ENCODE assay signal across 15 cellular contexts in the genomic region with DNA sequence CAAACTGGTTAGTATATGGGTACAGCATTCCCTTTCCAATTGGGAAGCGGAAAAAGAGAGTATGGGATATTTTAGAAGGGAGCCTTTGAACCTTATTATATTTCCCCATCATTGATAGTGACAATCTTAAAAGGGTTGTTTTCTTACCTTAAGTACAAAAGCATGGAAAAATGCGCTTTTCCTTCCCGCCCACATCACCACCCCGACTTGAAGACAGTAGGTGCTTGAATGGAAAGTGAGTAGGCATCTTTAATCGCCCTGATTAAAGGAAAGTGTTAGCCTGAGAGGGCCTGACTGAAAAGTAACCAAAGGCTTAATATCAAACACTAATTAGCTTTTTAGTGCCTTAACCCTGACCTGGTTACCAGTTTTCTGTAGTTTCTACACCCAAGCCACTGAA. TPM values are rescaled to one million over a fixed set of nuclear protein-coding genes. Genes with fewer than 3 reads are reported as not detected.
DNase-seq lines count a peak whose midpoint lies in the region; ATAC-seq, FAIRE-seq and TF ChIP-seq lines count a peak whose summit lies in the region.
"Had no signal": no experiment of that assay in that cellular context is flagged by ENCODE, and none has a peak within 500 bp of the region (broad histone marks: within the 10 kb centered on the region; RNA-seq: fewer than 3 reads in every experiment).

No MANE protein-coding gene starts in this region.

- peaks cover 9% of the 10 kb centered on the region for H3K4me1 Mint-ChIP-seq in activated CD4-positive, alpha-beta T cell treated with anti-CD3 and anti-CD28 coated beads, Interleukin-2, amount 10 ng/mL, durations not matched to agents 24 days and 14 days
- H3K4me1 Mint-ChIP-seq in activated naive CD4-positive, alpha-beta T cell treated with anti-CD3 and anti-CD28 coated beads for 36 hours (ENCODE audit: low read depth): peaks cover 16% of the 10 kb centered on the region
- peaks cover 9% of the 10 kb centered on the region for H3K4me1 Mint-ChIP-seq in CD8-positive, alpha-beta T cell (ENCODE audit: low read depth)
- H3K4me1 Mint-ChIP-seq in naive thymus-derived CD4-positive, alpha-beta T cell: peaks cover 0 to 19% (median 13%) of the 10 kb centered on the region in 7 donors

- no peak for TF ChIP-seq CTCF in CD8-positive, alpha-beta T cell (IDR thresholded peaks at IDR 0.05)
- TF ChIP-seq CTCF in pancreas (IDR thresholded peaks at IDR 0.05): no peak

- CTCF ChIA-PET in activated naive CD4-positive, alpha-beta T cell treated with anti-CD3 and anti-CD28 coated beads for 36 hours (lab: Charles Lee): interaction anchor here (0.8 kb wide), 1 partner anchor 239 kb away, joined by 5 read pairs; no protein-coding TSS in a partner anchor
- CTCF ChIA-PET in CD8-positive, alpha-beta T cell (lab: Charles Lee): interaction anchor here (0.7 kb wide), 1 partner anchor 432 kb away, joined by 3 read pairs; no protein-coding TSS in a partner anchor
- CTCF ChIA-PET in naive thymus-derived CD4-positive, alpha-beta T cell (lab: Charles Lee): no interaction called here

- 96 to 97% methylated on average over 5 of the region's 5 CpGs for WGBS in pancreas, 2 donors

- FAIRE-seq in pancreas (lab: Jason Lieb, UNC): no peak
- FAIRE-seq: HTR-8/SVneo had no signal

- H3K4me3 Mint-ChIP-seq in activated CD4-positive, alpha-beta T cell treated with anti-CD3 and anti-CD28 coated beads, Interleukin-2, amount 10 ng/mL, durations not matched to agents 24 days and 14 days: no peak overlapping the region
- H3K4me3 Mint-ChIP-seq in activated naive CD4-positive, alpha-beta T cell treated with anti-CD3 and anti-CD28 coated beads for 36 hours: no peak overlapping the region
- no peak overlapping the region for H3K4me3 Mint-ChIP-seq in CD8-positive, alpha-beta T cell
- H3K4me3 Mint-ChIP-seq in naive thymus-derived CD4-positive, alpha-beta T cell: no peak overlapping the region
- H3K4me3 Mint-ChIP-seq: CD4-positive, CD25-positive, alpha-beta regulatory T cell had no signal

- no peaks in the 10 kb centered on the region for H3K27me3 ChIP-seq in CD8-positive, alpha-beta T cell (ENCODE audit: insufficient read depth, low read length)
- no peaks in the 10 kb centered on the region for H3K27me3 ChIP-seq in naive thymus-derived CD4-positive, alpha-beta T cell (ENCODE audit: control insufficient read depth in 2 of 2, insufficient read depth in 2 of 2, low read length in 2 of 2)
- H3K27me3 ChIP-seq in pancreas: no peaks in the 10 kb centered on the region
- H3K27me3 ChIP-seq: BLaER1 treated with 17β-estradiol and CSF1 and Interleukin-3, amounts not matched to agents 10 nM and 100 nM had no signal

- POLR2A ChIA-PET in CD8-positive, alpha-beta T cell (lab: Charles Lee): interaction anchor here (0.7 kb wide), 2 partner anchors 69 to 797 kb away, joined by 3 to 6 read pairs; no protein-coding TSS in a partner anchor
- POLR2A ChIA-PET in naive thymus-derived CD4-positive, alpha-beta T cell (lab: Charles Lee): interaction anchor here (0.7 to 0.8 kb wide), 2 partner anchors 15 to 361 kb away, joined by 4 to 6 read pairs; no protein-coding TSS in a partner anchor

- H3K27me3 Mint-ChIP-seq in activated CD4-positive, alpha-beta T cell treated with anti-CD3 and anti-CD28 coated beads, Interleukin-2, amount 10 ng/mL, durations not matched to agents 24 days and 14 days: no peaks in the 10 kb centered on the region
- no peaks in the 10 kb centered on the region for H3K27me3 Mint-ChIP-seq in activated naive CD4-positive, alpha-beta T cell treated with anti-CD3 and anti-CD28 coated beads for 36 hours (ENCODE audit: low read depth)
- no peaks in the 10 kb centered on the region for H3K27me3 Mint-ChIP-seq in CD8-positive, alpha-beta T cell (ENCODE audit: low read depth)
- H3K27me3 Mint-ChIP-seq in naive thymus-derived CD4-positive, alpha-beta T cell: no peaks in the 10 kb centered on the region
- H3K27me3 Mint-ChIP-seq: CD4-positive, CD25-positive, alpha-beta regulatory T cell had no signal

- H3K4me3 ChIP-seq in CD8-positive, alpha-beta T cell (ENCODE audit: low read depth, low read length): no peak overlapping the region
- H3K4me3 ChIP-seq in naive thymus-derived CD4-positive, alpha-beta T cell (ENCODE audit: low read length): no peak overlapping the region
- H3K4me3 ChIP-seq in pancreas: no peak overlapping the region
- H3K4me3 ChIP-seq: BLaER1 treated with 17β-estradiol and CSF1 and Interleukin-3, amounts not matched to agents 10 nM and 100 nM had no signal

- H3K9me3 Mint-ChIP-seq in activated CD4-positive, alpha-beta T cell treated with anti-CD3 and anti-CD28 coated beads, Interleukin-2, amount 10 ng/mL, durations not matched to agents 24 days and 14 days: no peaks in the 10 kb centered on the region
- H3K9me3 Mint-ChIP-seq in activated naive CD4-positive, alpha-beta T cell treated with anti-CD3 and anti-CD28 coated beads for 36 hours: no peaks in the 10 kb centered on the region
- H3K9me3 Mint-ChIP-seq in CD8-positive, alpha-beta T cell: no peaks in the 10 kb centered on the region
- no peaks in the 10 kb centered on the region for H3K9me3 Mint-ChIP-seq in naive thymus-derived CD4-positive, alpha-beta T cell
- H3K9me3 Mint-ChIP-seq: CD4-positive, CD25-positive, alpha-beta regulatory T cell had no signal

- H3K27ac Mint-ChIP-seq in activated CD4-positive, alpha-beta T cell treated with anti-CD3 and anti-CD28 coated beads, Interleukin-2, amount 10 ng/mL, durations not matched to agents 24 days and 14 days: peak overlapping the region; percentile 64
- peak overlapping the region; percentile 41 for H3K27ac Mint-ChIP-seq in activated naive CD4-positive, alpha-beta T cell treated with anti-CD3 and anti-CD28 coated beads for 36 hours
- peak overlapping the region; percentile 22 for H3K27ac Mint-ChIP-seq in CD8-positive, alpha-beta T cell
- H3K27ac Mint-ChIP-seq in naive thymus-derived CD4-positive, alpha-beta T cell: peak overlapping the region in 5 of 9 donors; percentile 19 to 64 (median 42)

- intact Hi-C loops in activated CD4-positive, alpha-beta T cell treated with anti-CD3 and anti-CD28 coated beads, Interleukin-2, amount 10 ng/mL, durations not matched to agents 24 days and 14 days (cut with micrococcal nuclease): no loop called here
- intact Hi-C loops in activated naive CD4-positive, alpha-beta T cell treated with anti-CD3 and anti-CD28 coated beads for 36 hours (cut with micrococcal nuclease): no loop called here
- intact Hi-C loops in CD8-positive, alpha-beta T cell (cut with DNase I, micrococcal nuclease): no loop called here
- intact Hi-C loops in naive thymus-derived CD4-positive, alpha-beta T cell (cut with micrococcal nuclease): no loop called here
- intact Hi-C loops in pancreas (cut with DNase I): no loop called here

- ATAC-seq in CD8-positive, alpha-beta T cell: no peak
- no peak for ATAC-seq in naive thymus-derived CD4-positive, alpha-beta T cell
- ATAC-seq in pancreas: no peak

- no peak for DNase-seq in activated CD4-positive, alpha-beta T cell treated with anti-CD3 and anti-CD28 coated beads, Interleukin-2, amount 10 ng/mL, durations not matched to agents 24 days and 14 days
- no peak for DNase-seq in activated CD4-positive, alpha-beta T cell treated with anti-CD3 and anti-CD28 coated beads for 48 hours
- no peak for DNase-seq in activated naive CD4-positive, alpha-beta T cell treated with anti-CD3 and anti-CD28 coated beads for 36 hours
- no peak for DNase-seq in activated naive CD4-positive, alpha-beta T cell (lab: John Stamatoyannopoulos, UW)
- DNase-seq in CD8-positive, alpha-beta T cell: no peak
- no peak for DNase-seq in naive thymus-derived CD4-positive, alpha-beta T cell
- no peak for DNase-seq in LoVo (ENCODE audit: low spot score)
- DNase-seq in pancreas: no peak
- DNase-seq: ACHN; Calu3; CD4-positive, CD25-positive, alpha-beta regulatory T cell; DMS 273 treated with DMSO at 0.1 percent for 48 hours; HCEC 1CT had no signal

- H3K36me3 ChIP-seq in CD8-positive, alpha-beta T cell (ENCODE audit: insufficient read depth, low read length): peaks cover 5% of the 10 kb centered on the region
- H3K36me3 ChIP-seq in naive thymus-derived CD4-positive, alpha-beta T cell (ENCODE audit: control insufficient read depth in 2 of 3, insufficient read depth in 3 of 3, low read length in 3 of 3): peaks cover 0 to 52% (median 5%) of the 10 kb centered on the region in 3 experiments
- peaks cover 0 to 14% (median 0%) of the 10 kb centered on the region in 3 donors for H3K36me3 ChIP-seq in pancreas

- no peaks in the 10 kb centered on the region for H3K4me1 ChIP-seq in CD8-positive, alpha-beta T cell (ENCODE audit: insufficient read depth, low read length)
- no peaks in the 10 kb centered on the region for H3K4me1 ChIP-seq in naive thymus-derived CD4-positive, alpha-beta T cell (ENCODE audit: control insufficient read depth in 2 of 2, insufficient read depth in 2 of 2, low read length in 2 of 2)
- H3K4me1 ChIP-seq in pancreas: no peaks in the 10 kb centered on the region
- H3K4me1 ChIP-seq: BLaER1 treated with 17β-estradiol and CSF1 and Interleukin-3, amounts not matched to agents 10 nM and 100 nM had no signal

- H3K36me3 Mint-ChIP-seq in activated CD4-positive, alpha-beta T cell treated with anti-CD3 and anti-CD28 coated beads, Interleukin-2, amount 10 ng/mL, durations not matched to agents 24 days and 14 days (ENCODE audit: low read depth): peaks cover 29% of the 10 kb centered on the region
- peaks cover 17% of the 10 kb centered on the region for H3K36me3 Mint-ChIP-seq in activated naive CD4-positive, alpha-beta T cell treated with anti-CD3 and anti-CD28 coated beads for 36 hours (ENCODE audit: low read depth)
- H3K36me3 Mint-ChIP-seq in CD8-positive, alpha-beta T cell: peaks cover 47% of the 10 kb centered on the region
- H3K36me3 Mint-ChIP-seq in naive thymus-derived CD4-positive, alpha-beta T cell: peaks cover 13 to 28% (median 17%) of the 10 kb centered on the region in 5 donors

- H3K27ac ChIP-seq in CD8-positive, alpha-beta T cell (ENCODE audit: low read depth, low read length): no peak overlapping the region
- H3K27ac ChIP-seq in naive thymus-derived CD4-positive, alpha-beta T cell (ENCODE audit: low read depth, low read length): no peak overlapping the region
- H3K27ac ChIP-seq in pancreas: no peak overlapping the region
- H3K27ac ChIP-seq: BLaER1 treated with 17β-estradiol and CSF1 and Interleukin-3, amounts not matched to agents 10 nM and 100 nM had no signal

- H3K9me3 ChIP-seq in CD8-positive, alpha-beta T cell (ENCODE audit: low read length): no peaks in the 10 kb centered on the region
- H3K9me3 ChIP-seq in naive thymus-derived CD4-positive, alpha-beta T cell (ENCODE audit: control insufficient read depth in 2 of 3, low read length in 3 of 3): no peaks in the 10 kb centered on the region
- no peaks in the 10 kb centered on the region for H3K9me3 ChIP-seq in pancreas

RNA-seq across cellular contexts. Expression of a gene that starts 15.4 kb away (rescaled TPM):
- 30.8 and 33.9 TPM in 2 replicates for total RNA-seq in activated CD4-positive, alpha-beta T cell treated with anti-CD3 and anti-CD28 coated beads, Interleukin-2, amount 10 ng/mL, durations not matched to agents 24 days and 14 days
- 10 to 100 TPM; 35.3 to 36.9 TPM for total RNA-seq in activated naive CD4-positive, alpha-beta T cell treated with anti-CD3 and anti-CD28 coated beads for 36 hours
- total RNA-seq in CD8-positive, alpha-beta T cell: 10 to 100 TPM; 18.2 to 21.3 TPM
- 10 to 100 TPM; 26.5 to 51.7 (median 30.2) TPM for total RNA-seq in naive thymus-derived CD4-positive, alpha-beta T cell
- 10 to 100 TPM; 61.5 to 70.0 TPM for polyA plus RNA-seq in naive thymus-derived CD4-positive, alpha-beta T cell
- total RNA-seq in pancreas: 10 to 100 TPM in 5 of 6 donors, 1 to 10 TPM in 1; 8.9 to 16.7 (median 12.5) TPM
- polyA plus RNA-seq in pancreas: 10 to 100 TPM in 1 of 2 donors, 1 to 10 TPM in 1; 9.7 to 13.9 TPM

RNA-seq across cellular contexts. Expression of a gene that starts 15.7 kb away (rescaled TPM):
- 50.8 and 50.9 TPM in 2 replicates for total RNA-seq in activated CD4-positive, alpha-beta T cell treated with anti-CD3 and anti-CD28 coated beads, Interleukin-2, amount 10 ng/mL, durations not matched to agents 24 days and 14 days
- total RNA-seq in activated naive CD4-positive, alpha-beta T cell treated with anti-CD3 and anti-CD28 coated beads for 36 hours: 10 to 100 TPM; 39.9 to 43.8 TPM
- 100 to 1,000 TPM; 153 to 156 TPM for total RNA-seq in CD8-positive, alpha-beta T cell
- total RNA-seq in naive thymus-derived CD4-positive, alpha-beta T cell: 100 to 1,000 TPM in 2 of 5 experiments, 10 to 100 TPM in 3; 60.8 to 124 (median 93.2) TPM
- polyA plus RNA-seq in naive thymus-derived CD4-positive, alpha-beta T cell: 10 to 100 TPM; 63.3 to 76.3 TPM
- total RNA-seq in pancreas: 10 to 100 TPM; 14.7 to 26.6 (median 19.2) TPM
- 10 to 100 TPM; 12.5 to 14.8 TPM for polyA plus RNA-seq in pancreas

RNA-seq across cellular contexts. Expression of a gene that starts 23.5 kb away (rescaled TPM):
- 24.0 and 24.2 TPM in 2 replicates for total RNA-seq in activated CD4-positive, alpha-beta T cell treated with anti-CD3 and anti-CD28 coated beads, Interleukin-2, amount 10 ng/mL, durations not matched to agents 24 days and 14 days
- total RNA-seq in activated naive CD4-positive, alpha-beta T cell treated with anti-CD3 and anti-CD28 coated beads for 36 hours: 10 to 100 TPM; 18.8 to 22.1 TPM
- total RNA-seq in CD8-positive, alpha-beta T cell: 1 to 10 TPM; 6.0 to 7.1 TPM
- 10 to 100 TPM; 16.8 to 26.1 (median 20.6) TPM for total RNA-seq in naive thymus-derived CD4-positive, alpha-beta T cell
- 10 to 100 TPM; 12.9 to 16.1 TPM for polyA plus RNA-seq in naive thymus-derived CD4-positive, alpha-beta T cell
- 10 to 100 TPM in 3 of 6 donors, 1 to 10 TPM in 3; 6.9 to 13.6 (median 9.8) TPM for total RNA-seq in pancreas
- polyA plus RNA-seq in pancreas: 10 to 100 TPM; 17.1 to 18.8 TPM
